1 cellular context compared by ENCODE assay signal in the genomic region with DNA sequence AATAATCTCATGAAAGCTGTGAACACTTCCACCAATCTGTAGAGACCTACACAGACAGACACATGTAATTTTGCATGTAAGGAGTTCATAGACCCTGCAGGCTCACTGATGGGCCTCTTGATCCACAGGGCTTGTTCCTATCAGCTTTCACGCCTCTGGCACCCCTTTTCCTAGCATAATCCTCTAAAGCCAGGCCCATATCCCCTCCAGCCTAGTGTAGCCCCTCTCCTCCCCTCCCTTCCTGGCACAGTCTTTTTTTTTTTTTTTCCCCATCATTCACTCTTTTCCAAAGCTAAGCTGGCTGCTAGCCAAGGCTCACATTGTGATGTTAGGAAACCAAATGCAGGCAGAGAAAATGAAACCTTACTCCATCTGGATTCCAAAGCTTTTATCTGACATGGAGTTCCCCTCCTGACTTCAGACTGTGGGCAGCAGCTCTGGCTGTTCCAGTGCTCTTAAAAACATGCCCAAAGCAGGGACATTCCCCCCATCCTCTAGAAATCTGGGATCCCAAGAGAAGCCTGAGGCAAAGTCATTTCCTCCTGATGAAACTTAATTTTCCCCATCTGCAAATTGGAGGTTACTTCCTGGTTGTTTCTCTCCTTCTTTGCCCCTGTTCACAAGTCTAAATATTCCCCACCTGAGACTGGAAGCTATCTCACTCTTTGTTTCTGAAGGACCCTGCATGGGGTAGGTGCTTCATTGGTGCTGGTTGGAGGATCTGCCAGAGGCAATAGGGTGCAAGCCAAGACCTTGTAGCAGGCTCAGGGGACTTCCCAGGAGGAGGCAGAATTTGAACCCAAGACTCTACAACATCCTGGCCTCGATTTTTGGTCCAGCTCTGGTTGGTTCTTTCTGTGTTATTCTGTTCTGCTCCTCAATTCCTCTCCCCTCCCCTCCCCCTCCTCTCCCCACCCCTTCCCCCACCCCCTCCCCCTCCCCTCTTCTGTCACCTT.
TF ChIP-seq lines count a peak whose summit lies in the region.

No MANE protein-coding gene starts in this region.

TF ChIP-seq in endothelial cell of umbilical vein, 7 proteins besides CTCF, POLR2A, EP300 and RAD21 (continued from another document):
- TF ChIP-seq EZH2 (IDR thresholded peaks at IDR 0.05; ENCODE audit: borderline replicate concordance, low read depth, low read length, severe bottlenecking): no peak
- no peak for TF ChIP-seq MYC (IDR thresholded peaks at IDR 0.05; ENCODE audit: low read depth, low read length)
- TF ChIP-seq, protein P1, sequence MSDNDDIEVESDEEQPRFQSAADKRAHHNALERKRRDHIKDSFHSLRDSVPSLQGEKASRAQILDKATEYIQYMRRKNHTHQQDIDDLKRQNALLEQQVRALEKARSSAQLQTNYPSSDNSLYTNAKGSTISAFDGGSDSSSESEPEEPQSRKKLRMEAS (IDR thresholded peaks at IDR 0.05; ENCODE audit: insufficient read depth, insufficient read length): no peak
